23 cellular contexts compared by ENCODE assay signal in the genomic region with DNA sequence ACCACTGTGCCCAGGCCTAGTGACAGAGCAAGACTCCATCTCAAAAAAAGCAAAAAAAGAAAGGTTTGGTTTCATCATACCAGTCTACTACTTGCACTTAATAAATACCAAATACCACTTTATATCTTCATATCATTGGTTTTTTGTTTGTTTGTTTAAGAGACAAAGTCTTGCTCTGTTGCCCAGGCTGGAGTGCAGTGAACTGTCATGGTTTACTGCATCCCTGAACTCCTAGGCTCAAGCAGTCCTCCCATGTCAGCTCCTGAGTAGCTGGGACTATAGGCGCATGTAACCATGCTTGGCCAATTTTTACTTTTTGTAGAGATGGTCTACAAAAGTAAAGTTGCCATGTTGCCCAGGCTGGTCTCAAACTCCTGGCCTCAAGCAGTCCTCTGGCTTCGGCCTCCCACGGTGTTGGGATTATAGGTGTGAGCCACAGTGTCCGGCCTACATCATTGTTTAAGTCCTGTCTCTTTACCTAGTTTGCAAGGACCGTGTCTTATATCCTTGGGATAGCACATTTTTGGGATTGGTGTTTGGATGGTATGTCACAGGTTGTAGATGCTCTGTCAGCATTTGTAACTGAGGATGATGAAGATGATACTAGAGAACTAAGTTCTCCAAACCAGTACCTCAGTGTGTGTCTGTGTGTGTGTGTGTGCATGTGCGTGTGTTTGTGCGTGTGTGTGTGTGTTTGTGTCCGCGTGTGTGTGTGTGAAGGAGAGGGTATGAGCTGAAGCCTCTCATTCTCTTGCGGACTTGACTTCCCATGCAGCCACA. TPM values are rescaled to one million over a fixed set of nuclear protein-coding genes. Genes with fewer than 3 reads are reported as not detected.
A peak's percentile ranks its signal among the peaks of the same experiment; 100 is the strongest.
DNase-seq lines count a peak whose midpoint lies in the region; ATAC-seq, FAIRE-seq and TF ChIP-seq lines count a peak whose summit lies in the region.
"Had no signal": no experiment of that assay in that cellular context is flagged by ENCODE, and none has a peak within 500 bp of the region (broad histone marks: within the 10 kb centered on the region; RNA-seq: fewer than 3 reads in every experiment).

No MANE protein-coding gene starts in this region.

- no peak overlapping the region; a peak in 1 of 6 replicates for H3K27ac ChIP-seq in A549
- peak overlapping the region; percentile 13 for H3K27ac ChIP-seq in lower lobe of right lung
- H3K27ac ChIP-seq: HL-60 had no signal

- FAIRE-seq in A549 (lab: Jason Lieb, UNC) = no peak

- H3K36me3 Mint-ChIP-seq in central memory CD8-positive, alpha-beta T cell (ENCODE audit: insufficient read depth) = peaks cover 8% of the 10 kb centered on the region
- H3K36me3 Mint-ChIP-seq in activated naive CD4-positive, alpha-beta T cell treated with anti-CD3 and anti-CD28 coated beads for 36 hours (ENCODE audit: low read depth) = peaks cover 7% of the 10 kb centered on the region

- H3K9me3 ChIP-seq in A549 (no peaks in the 10 kb centered on the region), lower lobe of right lung (no peaks in the 10 kb centered on the region)
- H3K9me3 ChIP-seq: BE2C, Peyer's patch, SK-N-SH had no signal

- H3K4me2 ChIP-seq in A549 = no peak overlapping the region; the same call in 2 of the 3 replicates
- H3K4me2 ChIP-seq: SK-N-SH had no signal

- ATAC-seq in A549 = no peak
- ATAC-seq in central memory CD8-positive, alpha-beta T cell (replicated peaks; ENCODE audit: extremely low read depth, poor library complexity, severe bottlenecking) = no peak
- ATAC-seq in lower lobe of right lung = no peak
- no peak for ATAC-seq in HG03025 (IDR thresholded peaks at IDR 0.05; ENCODE audit: low FRiP score, unreplicated experiment)
- ATAC-seq: GM12878, HCT116 had no signal

- TF ChIP-seq POLR2A in A549 (IDR thresholded peaks at IDR 0.05; ENCODE audit: low read length) = no peak

- peaks cover 41% of the 10 kb centered on the region for H3K4me1 Mint-ChIP-seq in central memory CD8-positive, alpha-beta T cell
- H3K4me1 Mint-ChIP-seq in activated naive CD4-positive, alpha-beta T cell treated with anti-CD3 and anti-CD28 coated beads for 36 hours (ENCODE audit: low read depth) = peaks cover 36% of the 10 kb centered on the region

- H3K27me3 ChIP-seq in lower lobe of right lung (ENCODE audit: low read depth) = no peaks in the 10 kb centered on the region
- H3K27me3 ChIP-seq: BE2C, Peyer's patch had no signal

- WGBS in A549 (ENCODE audit: missing lambda C conversion rate) = 93% methylated on average over 10 of the region's 10 CpGs

- H3K4me3 Mint-ChIP-seq in central memory CD8-positive, alpha-beta T cell = no peak overlapping the region
- H3K4me3 Mint-ChIP-seq in activated naive CD4-positive, alpha-beta T cell treated with anti-CD3 and anti-CD28 coated beads for 36 hours = no peak overlapping the region
- H3K4me3 Mint-ChIP-seq: T-helper 1 cell treated with Interleukin-12 subunit alpha and Interleukin-12 subunit beta and Interleukin-4 antibody, amounts not matched to agents 30 μg/mL and 1 μg/mL, for 36 hours had no signal

- TF ChIP-seq CTCF in A549 (IDR thresholded peaks at IDR 0.05) = no peak
- TF ChIP-seq CTCF in lower lobe of right lung (IDR thresholded peaks at IDR 0.05) = no peak

- intact Hi-C loops in lower lobe of right lung (cut with DNase I) = no loop called here
- intact Hi-C loops in activated naive CD4-positive, alpha-beta T cell treated with anti-CD3 and anti-CD28 coated beads for 36 hours (cut with micrococcal nuclease) = loop anchor here (2.0 kb wide), 1 partner anchor 29 kb away; no protein-coding TSS in a partner anchor

- H3K4me1 ChIP-seq in A549 (peaks cover 59% of the 10 kb centered on the region), lower lobe of right lung (peaks cover 44% of the 10 kb centered on the region)
- H3K4me1 ChIP-seq: BE2C had no signal

- TF ChIP-seq RAD21 in A549 (conservative IDR thresholded peaks at IDR 0.05 in 1 of 2, IDR thresholded peaks at IDR 0.05 in 1 of 2) = no peak

- H3K9me3 Mint-ChIP-seq in central memory CD8-positive, alpha-beta T cell = no peaks in the 10 kb centered on the region
- H3K9me3 Mint-ChIP-seq in activated naive CD4-positive, alpha-beta T cell treated with anti-CD3 and anti-CD28 coated beads for 36 hours = no peaks in the 10 kb centered on the region

- POLR2A ChIA-PET in A549 (lab: Yijun Ruan, JAX) = no interaction called here

- H3K27ac Mint-ChIP-seq in central memory CD8-positive, alpha-beta T cell (ENCODE audit: low read depth) = peak overlapping the region; percentile 66
- H3K27ac Mint-ChIP-seq in activated naive CD4-positive, alpha-beta T cell treated with anti-CD3 and anti-CD28 coated beads for 36 hours = no peak overlapping the region
- H3K27ac Mint-ChIP-seq: T-helper 1 cell treated with Interleukin-12 subunit alpha and Interleukin-12 subunit beta and Interleukin-4 antibody, amounts not matched to agents 30 μg/mL and 1 μg/mL, for 36 hours had no signal

- no peaks in the 10 kb centered on the region for H3K27me3 Mint-ChIP-seq in central memory CD8-positive, alpha-beta T cell
- no peaks in the 10 kb centered on the region for H3K27me3 Mint-ChIP-seq in activated naive CD4-positive, alpha-beta T cell treated with anti-CD3 and anti-CD28 coated beads for 36 hours (ENCODE audit: low read depth)

- DNase-seq in A549 (ENCODE audit: low read depth in 1 of 2, low spot score in 1 of 2) = no peak
- DNase-seq in ACHN = peak; percentile 38
- no peak for DNase-seq in central memory CD8-positive, alpha-beta T cell (ENCODE audit: low spot score in 2 of 2)
- DNase-seq in lower lobe of right lung = no peak
- no peak for DNase-seq in activated naive CD4-positive, alpha-beta T cell treated with anti-CD3 and anti-CD28 coated beads for 36 hours
- DNase-seq in globus pallidus (ENCODE audit: low spot score) = no peak
- DNase-seq: BE2C, DMS153, EL, GDM1, Karpas-422, NCI-H1092 treated with DMSO at 0.1 percent for 48 hours, NCI-H1436 treated with DMSO at 0.1 percent for 48 hours, NCI-H187 treated with DMSO at 0.1 percent for 48 hours, NCI-H524 treated with DMSO at 0.1 percent for 48 hours, Peyer's patch, SK-N-SH, SW 1271 had no signal

- in situ Hi-C loops in ACHN (cut with HindIII; ENCODE audit: low pct_ligation_motif_present, low pct_unique_long_range_greater_than_20kb, low sequenced_read_pairs) = no loop called here

- H3K4me3 ChIP-seq in A549 = no peak overlapping the region
- H3K4me3 ChIP-seq in lower lobe of right lung = no peak overlapping the region
- H3K4me3 ChIP-seq: GM12878, Peyer's patch had no signal

- no peak for TF ChIP-seq EP300 in A549 (IDR thresholded peaks at IDR 0.05)

- CTCF ChIA-PET in A549 (lab: Yijun Ruan, JAX) = interaction anchor here (0.5 to 1.0 kb wide), 2 partner anchors 18 to 40 kb away, joined by 3 read pairs; no protein-coding TSS in a partner anchor
- CTCF ChIA-PET in activated naive CD4-positive, alpha-beta T cell treated with anti-CD3 and anti-CD28 coated beads for 36 hours (lab: Charles Lee) = no interaction called here

- no peaks in the 10 kb centered on the region for H3K36me3 ChIP-seq in lower lobe of right lung
- H3K36me3 ChIP-seq: BE2C, Peyer's patch had no signal

TF ChIP-seq in A549, 52 proteins besides CTCF, POLR2A, EP300 and RAD21:
- TF ChIP-seq HOXA7 (CRISPR knock-in tag; IDR thresholded peaks at IDR 0.05) (no peak), ZSCAN20 (CRISPR knock-in tag; IDR thresholded peaks at IDR 0.05) (no peak), MAFK (IDR thresholded peaks at IDR 0.05; ENCODE audit: partially characterized antibody) (peak; percentile 51), PHF8 (IDR thresholded peaks at IDR 0.05; ENCODE audit: borderline replicate concordance, low read depth) (no peak)
TF ChIP-seq in A549: peak in this region for 1.

RNA-seq across cellular contexts. Expression of a gene that starts 9.3 kb away (rescaled TPM):
- 13.0 and 14.9 TPM in 2 replicates for polyA plus RNA-seq in A549 (2011; rRNA removed)
- polyA plus RNA-seq in A549 (2012; cell fraction: cytosol; rRNA removed) = 6.5 and 8.7 TPM in 2 replicates
- polyA plus RNA-seq in A549 (2012; cell fraction: nucleus; rRNA removed) = 16.3 and 18.7 TPM in 2 replicates
- polyA plus RNA-seq in A549 (2017; fragmentation: RNase III; extraction: RNeasy Plus Mini Kit Qiagen cat#74134 plus additional on column Dnase treatment) = 6.9 to 7.9 TPM (median 7.7 TPM) in 3 replicates
- polyA minus RNA-seq in A549 (2011; rRNA and poly(A)+ RNA removed) = 20.5 and 20.9 TPM in 2 replicates
- total RNA-seq in lower lobe of right lung = 24.5 TPM
- 10 to 100 TPM; 11.4 to 13.1 TPM for total RNA-seq in activated naive CD4-positive, alpha-beta T cell treated with anti-CD3 and anti-CD28 coated beads for 36 hours
